ENCODE assay signal across 1 cellular context in genomic region chr1:21781971-21782867, GRCh38.
TF ChIP-seq lines count a peak whose summit lies in the region.

No MANE protein-coding gene starts in this region.

TF ChIP-seq in K562, 482 proteins besides CTCF, POLR2A, EP300 and RAD21 (continued from another document and continues in another):
- TF ChIP-seq TFAP4 (CRISPR knock-in tag; IDR thresholded peaks at IDR 0.05; ENCODE audit: borderline replicate concordance) (no peak), ZNF239 (CRISPR knock-in tag; IDR thresholded peaks at IDR 0.05) (no peak), BCLAF1 (IDR thresholded peaks at IDR 0.05; ENCODE audit: borderline replicate concordance in 1 of 2, control insufficient read depth in 1 of 2, low read depth in 2 of 2, low read length in 1 of 2) (no peak), MAZ (CRISPR knock-in tag; conservative IDR thresholded peaks at IDR 0.05 in 1 of 2, IDR thresholded peaks at IDR 0.05 in 1 of 2) (no peak), NEUROD1 (IDR thresholded peaks at IDR 0.05; ENCODE audit: borderline replicate concordance, low read depth, low read length, partially characterized antibody) (peak; percentile 38), NFIX (CRISPR knock-in tag; IDR thresholded peaks at IDR 0.05; ENCODE audit: low read depth) (no peak), NELFE (IDR thresholded peaks at IDR 0.05; ENCODE audit: insufficient read depth, insufficient read length) (no peak), ZNF280B (CRISPR knock-in tag; IDR thresholded peaks at IDR 0.05) (no peak), PTTG1 (tag; IDR thresholded peaks at IDR 0.05; ENCODE audit: low read depth) (no peak), ZNF347 (CRISPR knock-in tag; IDR thresholded peaks at IDR 0.05; ENCODE audit: low read depth) (no peak), ZNF3 (CRISPR knock-in tag; IDR thresholded peaks at IDR 0.05) (no peak), ZNF121 (CRISPR knock-in tag; conservative IDR thresholded peaks at IDR 0.05) (no peak), VEZF1 (CRISPR knock-in tag; IDR thresholded peaks at IDR 0.05) (no peak), MYC (IDR thresholded peaks at IDR 0.05; ENCODE audit: low read depth, low read length) (no peak; the same call in 1 of the 2 replicates), MYC (CRISPR knock-in tag; IDR thresholded peaks at IDR 0.05; ENCODE audit: borderline replicate concordance, low read depth) (peak; percentile 18; the same call in 1 of the 2 replicates), RBM14 (IDR thresholded peaks at IDR 0.05; ENCODE audit: borderline replicate concordance, insufficient read depth, low read depth, low read length) (no peak), ETV6 (IDR thresholded peaks at IDR 0.05; ENCODE audit: borderline replicate concordance in 1 of 2, low read depth in 2 of 2, low read length in 1 of 2) (no peak), ETV6 (CRISPR knock-in tag; IDR thresholded peaks at IDR 0.05; ENCODE audit: borderline replicate concordance) (no peak), ZNF277 (CRISPR knock-in tag; IDR thresholded peaks at IDR 0.05; ENCODE audit: borderline replicate concordance) (no peak), TEAD1 (CRISPR knock-in tag; IDR thresholded peaks at IDR 0.05) (no peak), ZBTB8A (IDR thresholded peaks at IDR 0.05; ENCODE audit: partially characterized antibody) (no peak), AFF1 (IDR thresholded peaks at IDR 0.05; ENCODE audit: low read depth in 1 of 2, partially characterized antibody in 2 of 2) (peak in 1 of 2 experiments; percentile 63), NR1H2 (CRISPR knock-in tag; IDR thresholded peaks at IDR 0.05) (no peak), ZBTB2 (IDR thresholded peaks at IDR 0.05) (peak; percentile 48; the same call in 1 of the 2 replicates), ARID1B (IDR thresholded peaks at IDR 0.05) (peak; percentile 41; the same call in 1 of the 2 replicates), HINFP (tag; conservative IDR thresholded peaks at IDR 0.05; ENCODE audit: low read depth) (0 out of 2 replicates have a peak, but pooled peaks have one; percentile 28), ZNF197 (CRISPR knock-in tag; IDR thresholded peaks at IDR 0.05; ENCODE audit: low read depth) (no peak), MIER1 (IDR thresholded peaks at IDR 0.05; ENCODE audit: low read depth) (no peak), CBFB (CRISPR knock-in tag; IDR thresholded peaks at IDR 0.05) (peak; percentile 94), TEAD4 (IDR thresholded peaks at IDR 0.05; ENCODE audit: low read length) (peak; percentile 13; the same call in 1 of the 2 replicates), TEAD4 (CRISPR knock-in tag; IDR thresholded peaks at IDR 0.05; ENCODE audit: borderline replicate concordance) (no peak), CBX8 (IDR thresholded peaks at IDR 0.05; ENCODE audit: borderline replicate concordance, extremely low read depth, low read depth, low read length, poor library complexity, severe bottlenecking) (no peak), CCAR2 (IDR thresholded peaks at IDR 0.05; ENCODE audit: low read depth, low read length) (no peak), FOXP1 (CRISPR knock-in tag; IDR thresholded peaks at IDR 0.05) (no peak; the same call in 1 of the 2 replicates)
- TF ChIP-seq, protein P1, sequence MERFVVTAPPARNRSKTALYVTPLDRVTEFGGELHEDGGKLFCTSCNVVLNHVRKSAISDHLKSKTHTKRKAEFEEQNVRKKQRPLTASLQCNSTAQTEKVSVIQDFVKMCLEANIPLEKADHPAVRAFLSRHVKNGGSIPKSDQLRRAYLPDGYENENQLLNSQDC (CRISPR knock-in tag; IDR thresholded peaks at IDR 0.05): no peak
- TF ChIP-seq, protein P2, sequence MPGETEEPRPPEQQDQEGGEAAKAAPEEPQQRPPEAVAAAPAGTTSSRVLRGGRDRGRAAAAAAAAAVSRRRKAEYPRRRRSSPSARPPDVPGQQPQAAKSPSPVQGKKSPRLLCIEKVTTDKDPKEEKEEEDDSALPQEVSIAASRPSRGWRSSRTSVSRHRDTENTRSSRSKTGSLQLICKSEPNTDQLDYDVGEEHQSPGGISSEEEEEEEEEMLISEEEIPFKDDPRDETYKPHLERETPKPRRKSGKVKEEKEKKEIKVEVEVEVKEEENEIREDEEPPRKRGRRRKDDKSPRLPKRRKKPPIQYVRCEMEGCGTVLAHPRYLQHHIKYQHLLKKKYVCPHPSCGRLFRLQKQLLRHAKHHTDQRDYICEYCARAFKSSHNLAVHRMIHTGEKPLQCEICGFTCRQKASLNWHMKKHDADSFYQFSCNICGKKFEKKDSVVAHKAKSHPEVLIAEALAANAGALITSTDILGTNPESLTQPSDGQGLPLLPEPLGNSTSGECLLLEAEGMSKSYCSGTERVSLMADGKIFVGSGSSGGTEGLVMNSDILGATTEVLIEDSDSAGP (CRISPR knock-in tag; IDR thresholded peaks at IDR 0.05): no peak; the same call in 1 of the 2 replicates
- TF ChIP-seq, protein P3, sequence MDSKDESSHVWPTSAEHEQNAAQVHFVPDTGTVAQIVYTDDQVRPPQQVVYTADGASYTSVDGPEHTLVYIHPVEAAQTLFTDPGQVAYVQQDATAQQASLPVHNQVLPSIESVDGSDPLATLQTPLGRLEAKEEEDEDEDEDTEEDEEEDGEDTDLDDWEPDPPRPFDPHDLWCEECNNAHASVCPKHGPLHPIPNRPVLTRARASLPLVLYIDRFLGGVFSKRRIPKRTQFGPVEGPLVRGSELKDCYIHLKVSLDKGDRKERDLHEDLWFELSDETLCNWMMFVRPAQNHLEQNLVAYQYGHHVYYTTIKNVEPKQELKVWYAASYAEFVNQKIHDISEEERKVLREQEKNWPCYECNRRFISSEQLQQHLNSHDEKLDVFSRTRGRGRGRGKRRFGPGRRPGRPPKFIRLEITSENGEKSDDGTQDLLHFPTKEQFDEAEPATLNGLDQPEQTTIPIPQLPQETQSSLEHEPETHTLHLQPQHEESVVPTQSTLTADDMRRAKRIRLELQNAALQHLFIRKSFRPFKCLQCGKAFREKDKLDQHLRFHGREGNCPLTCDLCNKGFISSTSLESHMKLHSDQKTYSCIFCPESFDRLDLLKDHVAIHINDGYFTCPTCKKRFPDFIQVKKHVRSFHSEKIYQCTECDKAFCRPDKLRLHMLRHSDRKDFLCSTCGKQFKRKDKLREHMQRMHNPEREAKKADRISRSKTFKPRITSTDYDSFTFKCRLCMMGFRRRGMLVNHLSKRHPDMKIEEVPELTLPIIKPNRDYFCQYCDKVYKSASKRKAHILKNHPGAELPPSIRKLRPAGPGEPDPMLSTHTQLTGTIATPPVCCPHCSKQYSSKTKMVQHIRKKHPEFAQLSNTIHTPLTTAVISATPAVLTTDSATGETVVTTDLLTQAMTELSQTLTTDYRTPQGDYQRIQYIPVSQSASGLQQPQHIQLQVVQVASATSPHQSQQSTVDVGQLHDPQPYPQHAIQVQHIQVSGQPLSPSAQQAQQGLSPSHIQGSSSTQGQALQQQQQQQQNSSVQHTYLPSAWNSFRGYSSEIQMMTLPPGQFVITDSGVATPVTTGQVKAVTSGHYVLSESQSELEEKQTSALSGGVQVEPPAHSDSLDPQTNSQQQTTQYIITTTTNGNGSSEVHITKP (IDR thresholded peaks at IDR 0.05; ENCODE audit: partially characterized antibody): peak; percentile 35
